In the genomic region with DNA sequence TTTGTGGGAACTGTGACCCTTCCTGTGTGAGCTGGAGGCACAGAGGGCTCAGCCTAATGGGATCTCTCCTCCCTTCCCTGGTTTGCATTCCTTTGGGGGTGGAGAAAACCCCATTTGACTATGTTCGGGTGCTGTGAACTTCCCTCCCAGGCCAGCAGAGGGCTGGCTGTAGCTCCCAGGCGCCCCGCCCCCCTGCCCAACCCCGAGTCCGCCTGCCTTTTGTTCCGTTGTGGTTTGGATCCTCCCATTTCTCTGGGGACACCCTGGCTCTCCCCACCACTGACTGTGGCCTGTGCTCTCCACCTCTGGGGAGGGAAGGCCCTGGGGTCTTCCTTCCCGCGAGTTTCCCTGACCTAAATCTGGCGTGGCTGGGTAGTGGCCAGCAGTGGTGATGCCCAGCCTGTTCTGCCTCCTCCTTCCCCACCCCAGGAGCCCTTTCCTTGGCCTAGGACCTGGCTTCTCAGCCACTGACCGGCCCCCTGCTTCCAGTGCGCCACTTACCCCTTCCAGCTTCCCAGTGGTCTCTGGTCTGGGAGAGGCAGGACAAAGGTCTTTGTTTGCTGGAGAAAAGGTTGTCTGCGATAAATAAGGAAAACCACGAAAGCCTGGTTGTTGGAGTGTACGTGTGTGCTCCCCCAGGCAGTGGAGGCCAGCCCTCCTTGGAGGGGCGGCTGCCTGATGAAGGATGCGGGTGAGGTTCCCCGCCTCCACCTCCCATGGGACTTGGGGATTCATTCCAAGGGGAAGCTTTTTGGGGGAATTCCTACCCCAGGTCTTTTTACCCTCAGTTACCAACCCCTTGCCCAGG, we compare ENCODE assay signal across 1 cellular context.
A peak's percentile ranks its signal among the peaks of the same experiment; 100 is the strongest.
TF ChIP-seq lines count a peak whose summit lies in the region.

No MANE protein-coding gene starts in this region.

TF ChIP-seq in HepG2, 621 proteins besides CTCF, POLR2A, EP300 and RAD21 (continued from another document and continues in another):
- TF ChIP-seq ZNF276 (CRISPR knock-in tag; IDR thresholded peaks at IDR 0.05; ENCODE audit: low read depth) (no peak), DDIT3 (CRISPR knock-in tag; IDR thresholded peaks at IDR 0.05) (no peak), MAF1 (CRISPR knock-in tag; IDR thresholded peaks at IDR 0.05; ENCODE audit: borderline replicate concordance) (no peak), REXO4 (CRISPR knock-in tag; IDR thresholded peaks at IDR 0.05; ENCODE audit: borderline replicate concordance) (no peak), ZNF639 (CRISPR knock-in tag; conservative IDR thresholded peaks at IDR 0.05) (no peak), XRCC5 (optimal IDR thresholded peaks at IDR 0.05; ENCODE audit: low read length) (peak; percentile 62), ZNF333 (CRISPR knock-in tag; IDR thresholded peaks at IDR 0.05; ENCODE audit: borderline replicate concordance) (no peak), ZNF672 (CRISPR knock-in tag; IDR thresholded peaks at IDR 0.05) (no peak), HNRNPH1 (optimal IDR thresholded peaks at IDR 0.05; ENCODE audit: low read depth, low read length) (no peak), RBM22 (optimal IDR thresholded peaks at IDR 0.05; ENCODE audit: low read length) (no peak), ZBTB7A (CRISPR knock-in tag; IDR thresholded peaks at IDR 0.05) (no peak), ATM (IDR thresholded peaks at IDR 0.05; ENCODE audit: borderline replicate concordance) (no peak), HDAC6 (IDR thresholded peaks at IDR 0.05; ENCODE audit: low read depth, low read length) (no peak), KLF13 (CRISPR knock-in tag; IDR thresholded peaks at IDR 0.05) (no peak), TARDBP (CRISPR knock-in tag; IDR thresholded peaks at IDR 0.05) (0 out of 2 replicates have a peak, but pooled peaks have one; percentile 32), ZBTB20 (CRISPR knock-in tag; IDR thresholded peaks at IDR 0.05; ENCODE audit: borderline replicate concordance, low read depth) (no peak), BRCA1 (CRISPR knock-in tag; IDR thresholded peaks at IDR 0.05) (no peak), ZNF589 (CRISPR knock-in tag; conservative IDR thresholded peaks at IDR 0.05) (no peak), ZBTB40 (IDR thresholded peaks at IDR 0.05) (no peak), ZBTB40 (CRISPR knock-in tag; IDR thresholded peaks at IDR 0.05) (no peak; the same call in 1 of the 2 replicates), YY1 (IDR thresholded peaks at IDR 0.05; ENCODE audit: insufficient read depth, insufficient replicate concordance, low read depth, low read length) (peak; percentile 43), ZNF790 (CRISPR knock-in tag; IDR thresholded peaks at IDR 0.05; ENCODE audit: borderline replicate concordance) (no peak), ZFP62 (CRISPR knock-in tag; IDR thresholded peaks at IDR 0.05) (no peak), AGO1 (IDR thresholded peaks at IDR 0.05; ENCODE audit: low read depth, low read length, poor library complexity, severe bottlenecking) (no peak), POLR2AphosphoS2 (IDR thresholded peaks at IDR 0.05; ENCODE audit: low read depth, low read length) (no peak), PATZ1 (CRISPR knock-in tag; IDR thresholded peaks at IDR 0.05) (peak; percentile 72; the same call in 1 of the 2 replicates), ZNF629 (CRISPR knock-in tag; conservative IDR thresholded peaks at IDR 0.05) (no peak), ZKSCAN1 (IDR thresholded peaks at IDR 0.05; ENCODE audit: low read length) (no peak), HINFP (CRISPR knock-in tag; IDR thresholded peaks at IDR 0.05; ENCODE audit: low read depth) (no peak; the same call in 1 of the 2 replicates), ZSCAN25 (CRISPR knock-in tag; IDR thresholded peaks at IDR 0.05) (no peak)
- TF ChIP-seq, protein P1, sequence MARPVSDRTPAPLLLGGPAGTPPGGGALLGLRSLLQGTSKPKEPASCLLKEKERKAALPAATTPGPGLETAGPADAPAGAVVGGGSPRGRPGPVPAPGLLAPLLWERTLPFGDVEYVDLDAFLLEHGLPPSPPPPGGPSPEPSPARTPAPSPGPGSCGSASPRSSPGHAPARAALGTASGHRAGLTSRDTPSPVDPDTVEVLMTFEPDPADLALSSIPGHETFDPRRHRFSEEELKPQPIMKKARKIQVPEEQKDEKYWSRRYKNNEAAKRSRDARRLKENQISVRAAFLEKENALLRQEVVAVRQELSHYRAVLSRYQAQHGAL (CRISPR knock-in tag; IDR thresholded peaks at IDR 0.05; ENCODE audit: not compliant biosample characterization), result no peak
- TF ChIP-seq, protein P2, sequence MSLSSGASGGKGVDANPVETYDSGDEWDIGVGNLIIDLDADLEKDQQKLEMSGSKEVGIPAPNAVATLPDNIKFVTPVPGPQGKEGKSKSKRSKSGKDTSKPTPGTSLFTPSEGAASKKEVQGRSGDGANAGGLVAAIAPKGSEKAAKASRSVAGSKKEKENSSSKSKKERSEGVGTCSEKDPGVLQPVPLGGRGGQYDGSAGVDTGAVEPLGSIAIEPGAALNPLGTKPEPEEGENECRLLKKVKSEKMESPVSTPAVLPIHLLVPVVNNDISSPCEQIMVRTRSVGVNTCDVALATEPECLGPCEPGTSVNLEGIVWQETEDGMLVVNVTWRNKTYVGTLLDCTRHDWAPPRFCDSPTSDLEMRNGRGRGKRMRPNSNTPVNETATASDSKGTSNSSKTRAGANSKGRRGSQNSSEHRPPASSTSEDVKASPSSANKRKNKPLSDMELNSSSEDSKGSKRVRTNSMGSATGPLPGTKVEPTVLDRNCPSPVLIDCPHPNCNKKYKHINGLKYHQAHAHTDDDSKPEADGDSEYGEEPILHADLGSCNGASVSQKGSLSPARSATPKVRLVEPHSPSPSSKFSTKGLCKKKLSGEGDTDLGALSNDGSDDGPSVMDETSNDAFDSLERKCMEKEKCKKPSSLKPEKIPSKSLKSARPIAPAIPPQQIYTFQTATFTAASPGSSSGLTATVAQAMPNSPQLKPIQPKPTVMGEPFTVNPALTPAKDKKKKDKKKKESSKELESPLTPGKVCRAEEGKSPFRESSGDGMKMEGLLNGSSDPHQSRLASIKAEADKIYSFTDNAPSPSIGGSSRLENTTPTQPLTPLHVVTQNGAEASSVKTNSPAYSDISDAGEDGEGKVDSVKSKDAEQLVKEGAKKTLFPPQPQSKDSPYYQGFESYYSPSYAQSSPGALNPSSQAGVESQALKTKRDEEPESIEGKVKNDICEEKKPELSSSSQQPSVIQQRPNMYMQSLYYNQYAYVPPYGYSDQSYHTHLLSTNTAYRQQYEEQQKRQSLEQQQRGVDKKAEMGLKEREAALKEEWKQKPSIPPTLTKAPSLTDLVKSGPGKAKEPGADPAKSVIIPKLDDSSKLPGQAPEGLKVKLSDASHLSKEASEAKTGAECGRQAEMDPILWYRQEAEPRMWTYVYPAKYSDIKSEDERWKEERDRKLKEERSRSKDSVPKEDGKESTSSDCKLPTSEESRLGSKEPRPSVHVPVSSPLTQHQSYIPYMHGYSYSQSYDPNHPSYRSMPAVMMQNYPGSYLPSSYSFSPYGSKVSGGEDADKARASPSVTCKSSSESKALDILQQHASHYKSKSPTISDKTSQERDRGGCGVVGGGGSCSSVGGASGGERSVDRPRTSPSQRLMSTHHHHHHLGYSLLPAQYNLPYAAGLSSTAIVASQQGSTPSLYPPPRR (CRISPR knock-in tag; IDR thresholded peaks at IDR 0.05; ENCODE audit: borderline replicate concordance), result no peak; the same call in 1 of the 2 replicates
